ENCODE assay signal across 10 cellular contexts in genomic region chr19:47663911-47664771, GRCh38. TPM values are rescaled to one million over a fixed set of nuclear protein-coding genes. Genes with fewer than 3 reads are reported as not detected.
A peak's percentile ranks its signal among the peaks of the same experiment; 100 is the strongest.
DNase-seq lines count a peak whose midpoint lies in the region; ATAC-seq and TF ChIP-seq lines count a peak whose summit lies in the region.
"Had no signal": no experiment of that assay in that cellular context is flagged by ENCODE, and none has a peak within 500 bp of the region (broad histone marks: within the 10 kb centered on the region; RNA-seq: fewer than 3 reads in every experiment).

No MANE protein-coding gene starts in this region.

- BruUV-seq in Caco-2 (replicated peaks; lab: Mats Ljungman, UMichigan): no TSS peak

- POLR2A ChIA-PET in Caco-2 (lab: Charles Lee): interaction anchor here (0.7 to 2.9 kb wide), 4 partner anchors 16 to 64 kb away, joined by 3 to 15 read pairs (median 8); no protein-coding TSS in a partner anchor

- peaks cover 64% of the 10 kb centered on the region for H3K4me1 Mint-ChIP-seq in Caco-2 (ENCODE audit: low read depth, unreplicated experiment)

- CTCF ChIA-PET in Caco-2 (lab: Charles Lee): interaction anchor here (1.9 kb wide), 1 partner anchor 16 kb away, joined by 10 read pairs; no protein-coding TSS in a partner anchor

- H3K4me1 ChIP-seq in Caco-2: peaks cover 93% of the 10 kb centered on the region

- intact Hi-C loops in Caco-2 (cut with micrococcal nuclease; ENCODE audit: unreplicated experiment) (loop anchor here (1.0 kb wide), 1 partner anchor 40 kb away; no protein-coding TSS in a partner anchor), posterior cingulate gyrus (cut with DNase I) (no loop called here)

- H3K4me3 ChIP-seq in Caco-2 (ENCODE audit: low read depth, low read length) (no peak overlapping the region), SK-N-MC (no peak overlapping the region), foreskin fibroblast (ENCODE audit: low read depth in 1 of 2, low read length in 2 of 2) (peak overlapping the region; percentile 13 to 39)
- H3K4me3 ChIP-seq: GM12878 had no signal

- peak; percentile 73 for DNase-seq in Caco-2
- DNase-seq in SK-N-MC (ENCODE audit: low read depth, low spot score): no peak
- peak; percentile 98 for DNase-seq in foreskin fibroblast
- peak; percentile 30 to 90 (median 58) for DNase-seq in posterior cingulate gyrus
- no peak for DNase-seq in NCI-H2081 (lab: John Stamatoyannopoulos, UW)

- no peak overlapping the region for H3K9ac ChIP-seq in SK-N-MC (ENCODE audit: insufficient read length)

- no peaks in the 10 kb centered on the region for H3K27me3 Mint-ChIP-seq in Caco-2 (ENCODE audit: insufficient read depth, unreplicated experiment)
- H3K27me3 Mint-ChIP-seq: activated naive CD4-positive, alpha-beta T cell treated with anti-CD3 and anti-CD28 coated beads, Interleukin-2, amount 50 U/mL, for 24 hours had no signal

- H3K36me3 Mint-ChIP-seq in Caco-2 (ENCODE audit: insufficient read depth, unreplicated experiment): peaks cover 81% of the 10 kb centered on the region

- no peak for ATAC-seq in GM18867 (IDR thresholded peaks at IDR 0.05; ENCODE audit: unreplicated experiment)
- no peak for ATAC-seq in GM19035 (IDR thresholded peaks at IDR 0.05; ENCODE audit: unreplicated experiment)
- ATAC-seq in GM21576 (IDR thresholded peaks at IDR 0.05; ENCODE audit: unreplicated experiment): no peak
- ATAC-seq: GM12878 had no signal

- H3K36me3 ChIP-seq in Caco-2 (ENCODE audit: control insufficient read depth, insufficient read depth, low read length): no peaks in the 10 kb centered on the region; the same call in 1 of the 2 replicates
- no peaks in the 10 kb centered on the region for H3K36me3 ChIP-seq in SK-N-MC (ENCODE audit: insufficient read depth, low read length)

- no peaks in the 10 kb centered on the region for H3K9me3 ChIP-seq in Caco-2
- H3K9me3 ChIP-seq in SK-N-MC (ENCODE audit: low read depth, low read length): no peaks in the 10 kb centered on the region

- H3K4me3 Mint-ChIP-seq in Caco-2 (ENCODE audit: unreplicated experiment): peak overlapping the region; percentile 53
- H3K4me3 Mint-ChIP-seq: activated naive CD4-positive, alpha-beta T cell treated with anti-CD3 and anti-CD28 coated beads, Interleukin-2, amount 50 U/mL, for 24 hours had no signal

- TF ChIP-seq CTCF in Caco-2 (IDR thresholded peaks at IDR 0.05; ENCODE audit: insufficient read depth in 1 of 2, low read depth in 1 of 2, low read length in 1 of 2, severe bottlenecking in 1 of 2, unreplicated experiment in 1 of 2) (no peak), foreskin fibroblast (IDR thresholded peaks at IDR 0.05; ENCODE audit: low read depth, low read length) (no peak)

- peak overlapping the region; percentile 46 for H3K27ac ChIP-seq in SK-N-MC

- peak overlapping the region; percentile 94 for H3K27ac Mint-ChIP-seq in Caco-2 (ENCODE audit: unreplicated experiment)
- H3K27ac Mint-ChIP-seq: activated naive CD4-positive, alpha-beta T cell treated with anti-CD3 and anti-CD28 coated beads, Interleukin-2, amount 50 U/mL, for 24 hours had no signal

- no peaks in the 10 kb centered on the region for H3K27me3 ChIP-seq in Caco-2 (replicated peaks; ENCODE audit: control insufficient read depth, insufficient read depth, low read length)

- no peaks in the 10 kb centered on the region for H3K9me3 Mint-ChIP-seq in Caco-2 (ENCODE audit: unreplicated experiment)
- H3K9me3 Mint-ChIP-seq: activated naive CD4-positive, alpha-beta T cell treated with anti-CD3 and anti-CD28 coated beads, Interleukin-2, amount 50 U/mL, for 24 hours had no signal

RNA-seq across cellular contexts. Expression of gene EHD2, which starts 49.1 kb away (rescaled TPM):
- total RNA-seq in Caco-2 (2022): 13.3 and 14.6 TPM in 2 replicates

RNA-seq across cellular contexts. Expression of gene BICRA, which starts 55.2 kb away (rescaled TPM):
- 34.3 and 38.8 TPM in 2 replicates for total RNA-seq in Caco-2 (2022)

Comparison
In these comparisons a context has a peak if more than half of its experiments do, and no peak if none do; other contexts are left out.
1. DNase-seq: peak in Caco-2 (2 of 2), foreskin fibroblast (2 of 2) and posterior cingulate gyrus (10 of 10); none in SK-N-MC (single experiment) and NCI-H2081 (0 of 2).
2. H3K4me3 ChIP-seq: peak in foreskin fibroblast (2 of 2); none in Caco-2 (single experiment) and SK-N-MC (single experiment).